17 cellular contexts compared by ENCODE assay signal in genomic region chr3:15754047-15754446, GRCh38. TPM values are rescaled to one million over a fixed set of nuclear protein-coding genes. Genes with fewer than 3 reads are reported as not detected.
A peak's percentile ranks its signal among the peaks of the same experiment; 100 is the strongest.
DNase-seq lines count a peak whose midpoint lies in the region; ATAC-seq, FAIRE-seq and TF ChIP-seq lines count a peak whose summit lies in the region.
"Had no signal": no experiment of that assay in that cellular context is flagged by ENCODE, and none has a peak within 500 bp of the region (broad histone marks: within the 10 kb centered on the region; RNA-seq: fewer than 3 reads in every experiment).

No MANE protein-coding gene starts in this region.

- H3K4me3 Mint-ChIP-seq in astrocyte (ENCODE audit: unreplicated experiment): no peak overlapping the region

- H3K36me3 Mint-ChIP-seq in astrocyte (ENCODE audit: low read depth, unreplicated experiment): peaks cover 17% of the 10 kb centered on the region

- H3K27me3 Mint-ChIP-seq in astrocyte (ENCODE audit: low read depth, unreplicated experiment): no peaks in the 10 kb centered on the region

- FAIRE-seq in astrocyte (lab: Jason Lieb, UNC) (no peak), D721Med (lab: Jason Lieb, UNC) (no peak)
- FAIRE-seq: frontal cortex, kidney, pancreas had no signal

- H3K9me3 Mint-ChIP-seq in astrocyte (ENCODE audit: unreplicated experiment): peaks cover 3% of the 10 kb centered on the region

- no peak overlapping the region for H3K9ac ChIP-seq in astrocyte (ENCODE audit: low read length)

- H3K4me1 Mint-ChIP-seq in astrocyte (ENCODE audit: low read depth, unreplicated experiment): no peaks in the 10 kb centered on the region

- H3K9me3 ChIP-seq in astrocyte (ENCODE audit: insufficient read depth, low read depth, low read length): no peaks in the 10 kb centered on the region
- H3K9me3 ChIP-seq: pancreas, spleen had no signal

- no peak overlapping the region for H2AFZ ChIP-seq in astrocyte (ENCODE audit: low read depth, low read length)

- H3K27ac Mint-ChIP-seq in astrocyte (ENCODE audit: unreplicated experiment): peak overlapping the region; percentile 71

- H4K20me1 ChIP-seq in astrocyte (ENCODE audit: insufficient read depth, low read length): no peaks in the 10 kb centered on the region

- DNase-seq in AG10803 (ENCODE audit: low read depth) (peak; percentile 43), LHCN-M2 (ENCODE audit: low read depth) (peak; percentile 71), astrocyte (ENCODE audit: low read depth) (peak; percentile 18), iris pigment epithelial cell (ENCODE audit: low read depth) (peak; percentile 82), D721Med (ENCODE audit: insufficient read length, low spot score) (no peak)
- DNase-seq in stimulated activated CD4-positive, alpha-beta T cell treated with anti-CD3 and anti-CD28 coated beads, Interleukin-2, amount 100 ng/mL, for 24 hours: no peak
- DNase-seq: activated CD4-positive, alpha-beta T cell treated with anti-CD3 and anti-CD28 coated beads, Interleukin-2, amount 50 U/mL, for 1 hour; AML-193; amniotic stem cell; DMS 273 treated with DMSO at 0.1 percent for 48 hours; kidney; pancreas; spleen; T-helper 2 cell had no signal

- peaks cover 17% of the 10 kb centered on the region for H3K36me3 ChIP-seq in astrocyte (ENCODE audit: insufficient read depth, low read length)

- H3K27me3 ChIP-seq in astrocyte (ENCODE audit: insufficient read depth, low read length): no peaks in the 10 kb centered on the region
- H3K27me3 ChIP-seq: pancreas, spleen had no signal

- no peak overlapping the region for H3K4me3 ChIP-seq in AG10803 (ENCODE audit: low read length)
- no peak overlapping the region for H3K4me3 ChIP-seq in astrocyte (ENCODE audit: insufficient read depth, low read depth, low read length)
- H3K4me3 ChIP-seq: pancreas, spleen had no signal

- peaks cover 5% of the 10 kb centered on the region for H3K4me1 ChIP-seq in astrocyte (ENCODE audit: insufficient read depth, low read length)
- H3K4me1 ChIP-seq: spleen had no signal

- TF ChIP-seq CTCF in AG10803 (conservative IDR thresholded peaks at IDR 0.05; ENCODE audit: low read length) (no peak), astrocyte (IDR thresholded peaks at IDR 0.05; ENCODE audit: insufficient read depth, low read depth, low read length) (no peak), D721Med (IDR thresholded peaks at IDR 0.05; ENCODE audit: insufficient read depth, missing control alignments) (no peak)

- H3K27ac ChIP-seq in astrocyte (ENCODE audit: low read depth, low read length): peak overlapping the region; percentile 20
- H3K27ac ChIP-seq: spleen had no signal

- peaks cover 25% of the 10 kb centered on the region for H3K79me2 ChIP-seq in astrocyte (ENCODE audit: insufficient read depth, low read length)

- ATAC-seq in GM18870 (IDR thresholded peaks at IDR 0.05; ENCODE audit: unreplicated experiment): no peak
- ATAC-seq in activated CD4-positive, CD25-positive, alpha-beta regulatory T cell treated with anti-CD3 and anti-CD28 coated beads, Interleukin-2, amount 50 U/mL, for 24 hours: no peak

- H3K4me2 ChIP-seq in astrocyte (ENCODE audit: low read length): no peak overlapping the region

RNA-seq across cellular contexts. Expression of gene ANKRD28, which starts 43.7 kb away (rescaled TPM):
- 181 and 196 TPM in 2 replicates for total RNA-seq in LHCN-M2 (2014; rRNA removed)
- 40.7 TPM for polyA plus RNA-seq in LHCN-M2 (2012)
- 61.3 and 66.1 TPM in 2 replicates for total RNA-seq in astrocyte

Comparison
In these comparisons a context has a peak if more than half of its experiments do, and no peak if none do; other contexts are left out.
1. DNase-seq: peak in AG10803 (single experiment), LHCN-M2 (single experiment), astrocyte (single experiment) and iris pigment epithelial cell (single experiment); none in stimulated activated CD4-positive, alpha-beta T cell treated with anti-CD3 and anti-CD28 coated beads, Interleukin-2, amount 100 ng/mL, for 24 hours (0 of 2) and D721Med (single experiment).